In the genomic region with DNA sequence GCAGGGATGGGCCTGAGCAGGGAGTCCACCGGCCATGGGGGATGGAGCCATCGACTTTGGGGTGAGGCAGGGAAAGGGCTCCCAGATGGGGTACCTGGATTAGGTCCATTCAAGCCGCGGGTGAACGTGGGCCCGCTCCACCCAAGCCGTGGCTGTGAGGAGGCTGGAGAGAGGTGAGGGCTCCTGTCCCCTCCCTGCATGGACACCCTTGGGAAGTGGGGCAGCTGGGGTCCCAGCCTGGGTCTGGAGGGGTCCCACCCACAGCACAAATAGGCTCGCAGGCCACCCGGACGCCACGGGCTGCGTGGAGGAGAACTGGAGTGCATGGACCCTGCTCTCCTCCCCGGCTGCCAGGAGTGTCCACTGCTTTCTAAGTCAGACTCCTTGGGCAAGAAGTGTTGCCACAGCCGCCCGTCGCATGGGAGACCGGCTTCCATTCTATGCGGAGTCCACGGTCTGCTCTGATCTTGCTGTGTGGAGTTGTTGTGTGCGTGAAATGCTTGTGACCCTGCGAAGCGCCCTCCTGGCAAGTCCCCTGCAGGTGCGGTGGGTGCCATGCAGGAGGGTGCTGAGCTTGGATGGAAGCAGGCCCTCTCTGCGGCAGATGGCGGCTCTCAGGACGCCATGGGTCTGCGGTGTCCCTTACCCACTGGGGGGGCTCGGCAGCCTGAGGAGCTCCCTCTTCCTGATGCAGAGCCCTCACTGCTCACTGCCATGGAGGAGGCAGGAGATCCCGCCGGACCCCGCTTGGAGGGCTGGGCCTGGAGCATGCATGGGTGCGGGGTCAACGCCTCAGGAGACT, we compare ENCODE assay signal across 8 cellular contexts. TPM values are rescaled to one million over a fixed set of nuclear protein-coding genes. Genes with fewer than 3 reads are reported as not detected.
DNase-seq lines count a peak whose midpoint lies in the region; ATAC-seq and TF ChIP-seq lines count a peak whose summit lies in the region.

No MANE protein-coding gene starts in this region.

- H3K4me3 ChIP-seq in HFF-Myc (replicated peaks; ENCODE audit: low read depth, low read length) (peak overlapping the region; percentile 70), iPS-11a (ENCODE audit: low read depth, low read length) (peak overlapping the region; percentile 68)

- no peaks in the 10 kb centered on the region for H3K27me3 Mint-ChIP-seq in activated CD8-positive, alpha-beta T cell treated with anti-CD3 and anti-CD28 coated beads, Interleukin-2, amount 10 ng/mL, durations not matched to agents 7 days and 5 days (ENCODE audit: low read depth)

- POLR2A ChIA-PET in activated CD8-positive, alpha-beta T cell treated with anti-CD3 and anti-CD28 coated beads, Interleukin-2, amount 10 ng/mL, durations not matched to agents 7 days and 5 days (lab: Charles Lee) = interaction anchor here (1.7 to 1.8 kb wide), 3 partner anchors 11 to 140 kb away, joined by 4 to 5 read pairs (median 5); partner anchors contain the start of genes CIRBP and FAM174C

- peaks cover 60% of the 10 kb centered on the region for H3K4me1 Mint-ChIP-seq in activated CD8-positive, alpha-beta T cell treated with anti-CD3 and anti-CD28 coated beads, Interleukin-2, amount 10 ng/mL, durations not matched to agents 7 days and 5 days (ENCODE audit: low read depth)
- H3K4me1 Mint-ChIP-seq in stimulated activated effector memory CD8-positive, alpha-beta T cell treated with anti-CD3 and anti-CD28 coated beads, Interleukin-12 subunit alpha, Interleukin-12 subunit beta, amount 100 ng/mL, for 72 hours = peaks cover 56% of the 10 kb centered on the region

- CTCF ChIA-PET in activated CD8-positive, alpha-beta T cell treated with anti-CD3 and anti-CD28 coated beads, Interleukin-2, amount 10 ng/mL, durations not matched to agents 7 days and 5 days (lab: Charles Lee) = interaction anchor here (0.9 to 1.3 kb wide), 5 partner anchors 28 to 165 kb away, joined by 4 to 5 read pairs (median 4); no protein-coding TSS in a partner anchor

- DNase-seq in HFF-Myc (ENCODE audit: extremely low read depth, low read depth) (no peak), NCI-H345 (lab: John Stamatoyannopoulos, UW) (no peak)
- no peak for DNase-seq in activated CD8-positive, alpha-beta T cell treated with anti-CD3 and anti-CD28 coated beads, Interleukin-2, amount 10 ng/mL, durations not matched to agents 7 days and 5 days
- DNase-seq in stimulated activated effector memory CD8-positive, alpha-beta T cell treated with anti-CD3 and anti-CD28 coated beads, Interleukin-12 subunit alpha, Interleukin-12 subunit beta, amount 100 ng/mL, for 72 hours (ENCODE audit: low spot score in 2 of 2) = no peak
- DNase-seq in activated effector memory CD4-positive, alpha-beta T cell treated with Interleukin-2 at 50 U/mL for 16 hours = no peak

- no peaks in the 10 kb centered on the region for H3K9me3 Mint-ChIP-seq in activated CD8-positive, alpha-beta T cell treated with anti-CD3 and anti-CD28 coated beads, Interleukin-2, amount 10 ng/mL, durations not matched to agents 7 days and 5 days (ENCODE audit: insufficient read depth)
- no peaks in the 10 kb centered on the region for H3K9me3 Mint-ChIP-seq in stimulated activated effector memory CD8-positive, alpha-beta T cell treated with anti-CD3 and anti-CD28 coated beads, Interleukin-12 subunit alpha, Interleukin-12 subunit beta, amount 100 ng/mL, for 72 hours

- peaks cover 33% of the 10 kb centered on the region for H3K36me3 Mint-ChIP-seq in activated CD8-positive, alpha-beta T cell treated with anti-CD3 and anti-CD28 coated beads, Interleukin-2, amount 10 ng/mL, durations not matched to agents 7 days and 5 days (ENCODE audit: low read depth)
- H3K36me3 Mint-ChIP-seq in stimulated activated effector memory CD8-positive, alpha-beta T cell treated with anti-CD3 and anti-CD28 coated beads, Interleukin-12 subunit alpha, Interleukin-12 subunit beta, amount 100 ng/mL, for 72 hours = peaks cover 55% of the 10 kb centered on the region

- peak overlapping the region; percentile 91 for H3K4me3 Mint-ChIP-seq in activated CD8-positive, alpha-beta T cell treated with anti-CD3 and anti-CD28 coated beads, Interleukin-2, amount 10 ng/mL, durations not matched to agents 7 days and 5 days
- H3K4me3 Mint-ChIP-seq in stimulated activated effector memory CD8-positive, alpha-beta T cell treated with anti-CD3 and anti-CD28 coated beads, Interleukin-12 subunit alpha, Interleukin-12 subunit beta, amount 100 ng/mL, for 72 hours = peak overlapping the region; percentile 93

- ATAC-seq in activated CD8-positive, alpha-beta T cell treated with anti-CD3 and anti-CD28 coated beads, Interleukin-2, amount 10 ng/mL, durations not matched to agents 7 days and 5 days = no peak
- no peak for ATAC-seq in stimulated activated effector memory CD8-positive, alpha-beta T cell treated with anti-CD3 and anti-CD28 coated beads, Interleukin-12 subunit alpha, Interleukin-12 subunit beta, amount 100 ng/mL, for 72 hours
- no peak for ATAC-seq in HG03108 (IDR thresholded peaks at IDR 0.05; ENCODE audit: unreplicated experiment)
- ATAC-seq in GM18867 (IDR thresholded peaks at IDR 0.05; ENCODE audit: unreplicated experiment) = no peak

- peak overlapping the region; percentile 92 for H3K27ac Mint-ChIP-seq in activated CD8-positive, alpha-beta T cell treated with anti-CD3 and anti-CD28 coated beads, Interleukin-2, amount 10 ng/mL, durations not matched to agents 7 days and 5 days
- peak overlapping the region; percentile 87 for H3K27ac Mint-ChIP-seq in stimulated activated effector memory CD8-positive, alpha-beta T cell treated with anti-CD3 and anti-CD28 coated beads, Interleukin-12 subunit alpha, Interleukin-12 subunit beta, amount 100 ng/mL, for 72 hours

- no peak for TF ChIP-seq CTCF in HFF-Myc (IDR thresholded peaks at IDR 0.05; ENCODE audit: low read depth, low read length, missing control alignments)

RNA-seq across cellular contexts. Expression of gene DAZAP1, which starts 2.0 kb away (rescaled TPM):
- total RNA-seq in activated CD8-positive, alpha-beta T cell treated with anti-CD3 and anti-CD28 coated beads, Interleukin-2, amount 10 ng/mL, durations not matched to agents 7 days and 5 days = 100 to 1,000 TPM; 264 to 270 TPM

RNA-seq across cellular contexts. Expression of gene GAMT, which starts 8.1 kb away (rescaled TPM):
- 10 to 100 TPM; 26.2 to 26.8 TPM for total RNA-seq in activated CD8-positive, alpha-beta T cell treated with anti-CD3 and anti-CD28 coated beads, Interleukin-2, amount 10 ng/mL, durations not matched to agents 7 days and 5 days

RNA-seq across cellular contexts. Expression of gene NDUFS7, which starts 25.7 kb away (rescaled TPM):
- 100 to 1,000 TPM; 122 to 127 TPM for total RNA-seq in activated CD8-positive, alpha-beta T cell treated with anti-CD3 and anti-CD28 coated beads, Interleukin-2, amount 10 ng/mL, durations not matched to agents 7 days and 5 days

RNA-seq across cellular contexts. Expression of gene RPS15, which starts 28.8 kb away (rescaled TPM):
- 1,000 to 10,000 TPM; 1,384 TPM for total RNA-seq in activated CD8-positive, alpha-beta T cell treated with anti-CD3 and anti-CD28 coated beads, Interleukin-2, amount 10 ng/mL, durations not matched to agents 7 days and 5 days

RNA-seq across cellular contexts. Expression of gene APC2, which starts 40.5 kb away (rescaled TPM):
- total RNA-seq in activated CD8-positive, alpha-beta T cell treated with anti-CD3 and anti-CD28 coated beads, Interleukin-2, amount 10 ng/mL, durations not matched to agents 7 days and 5 days = not detected
